Comparison of ENCODE assay signal across 18 cellular contexts in genomic region chr6:46473866-46474265, GRCh38. TPM values are rescaled to one million over a fixed set of nuclear protein-coding genes. Genes with fewer than 3 reads are reported as not detected.
"Had no signal": no experiment of that assay in that cellular context is flagged by ENCODE, and none has a peak within 500 bp of the region (broad histone marks: within the 10 kb centered on the region; RNA-seq: fewer than 3 reads in every experiment).

No MANE protein-coding gene starts in this region.

- H3K4me3 ChIP-seq: dorsolateral prefrontal cortex, spleen, upper lobe of left lung had no signal

- H3K4me1 ChIP-seq: foreskin keratinocyte, spleen, upper lobe of left lung had no signal

- ATAC-seq: foreskin keratinocyte, left ventricle myocardium superior had no signal

- H3K27ac ChIP-seq: foreskin keratinocyte, parathyroid adenoma, spleen, upper lobe of left lung had no signal

- H3K4me1 Mint-ChIP-seq: activated B cell treated with CpG ODN at 0.5 μM for 24 hours, neural crest cell had no signal

- H2AFZ ChIP-seq: parathyroid adenoma had no signal

- H3K9me3 Mint-ChIP-seq: activated B cell treated with CpG ODN at 0.5 μM for 24 hours; activated T-helper 2 cell treated with anti-CD3 and anti-CD28 coated beads, Interferon-gamma antibody, Interleukin-2, Interleukin-4, amounts not matched to agents 10 μg/mL and 5 μg/mL and 100 μg/mL, durations not matched to agents 14 hours and 24 hours and 36 hours; neural crest cell; stimulated activated naive CD8-positive, alpha-beta T cell treated with anti-CD3 and anti-CD28 coated beads, Interleukin-15, Interleukin-2, amounts not matched to agents 100 ng/mL and 50 ng/mL, for 24 hours; T-helper 1 cell treated with Interleukin-12 subunit alpha and Interleukin-12 subunit beta and Interleukin-4 antibody, amounts not matched to agents 30 μg/mL and 1 μg/mL, for 36 hours had no signal

- H3K27ac Mint-ChIP-seq: activated B cell treated with CpG ODN at 0.5 μM for 24 hours; activated T-helper 2 cell treated with anti-CD3 and anti-CD28 coated beads, Interferon-gamma antibody, Interleukin-2, Interleukin-4, amounts not matched to agents 10 μg/mL and 5 μg/mL and 100 μg/mL, durations not matched to agents 14 hours and 24 hours and 36 hours; stimulated activated naive CD8-positive, alpha-beta T cell treated with anti-CD3 and anti-CD28 coated beads, Interleukin-15, Interleukin-2, amounts not matched to agents 100 ng/mL and 50 ng/mL, for 24 hours; T-helper 1 cell treated with Interleukin-12 subunit alpha and Interleukin-12 subunit beta and Interleukin-4 antibody, amounts not matched to agents 30 μg/mL and 1 μg/mL, for 36 hours had no signal

- H3K36me3 ChIP-seq: spleen, upper lobe of left lung had no signal

- H3K9me3 ChIP-seq: spleen, upper lobe of left lung had no signal

- H3K27me3 ChIP-seq: dorsolateral prefrontal cortex, foreskin keratinocyte, upper lobe of left lung had no signal

- DNase-seq: activated B cell treated with CpG ODN at 0.5 μM for 24 hours; activated CD4-positive, alpha-beta T cell treated with anti-CD3 and anti-CD28 coated beads, Interleukin-2, amount 50 U/mL, for 1 hour; activated naive CD4-positive, alpha-beta T cell treated with anti-CD3 and anti-CD28 coated beads, Interleukin-2, amount 50 U/mL, for 16 hours; activated T-cell treated with anti-CD3 and anti-CD28 coated beads for 4 hours; cerebellar nuclear complex; foreskin keratinocyte; islet precursor cell; left ventricle myocardium superior; retina; spleen; stimulated activated CD8-positive, alpha-beta memory T cell treated with anti-CD3 and anti-CD28 coated beads, Interleukin-4, amount 100 ng/mL, for 48 hours; upper lobe of left lung had no signal

- H3K9ac ChIP-seq: parathyroid adenoma had no signal

- H3K4me3 Mint-ChIP-seq: activated B cell treated with CpG ODN at 0.5 μM for 24 hours; neural crest cell; stimulated activated naive CD8-positive, alpha-beta T cell treated with anti-CD3 and anti-CD28 coated beads, Interleukin-15, Interleukin-2, amounts not matched to agents 100 ng/mL and 50 ng/mL, for 24 hours; T-helper 1 cell treated with Interleukin-12 subunit alpha and Interleukin-12 subunit beta and Interleukin-4 antibody, amounts not matched to agents 30 μg/mL and 1 μg/mL, for 36 hours had no signal

RNA-seq across cellular contexts. Expression of gene RCAN2, which starts 17.4 kb away (rescaled TPM):
- total RNA-seq: activated B cell treated with CpG ODN at 0.5 μM for 24 hours; activated T-helper 2 cell treated with anti-CD3 and anti-CD28 coated beads, Interferon-gamma antibody, Interleukin-2, Interleukin-4, amounts not matched to agents 10 μg/mL and 5 μg/mL and 100 μg/mL, durations not matched to agents 14 hours and 24 hours and 36 hours; foreskin keratinocyte had no signal
- polyA plus RNA-seq: foreskin keratinocyte had no signal
